ENCODE assay signal across 10 cellular contexts in the genomic region with DNA sequence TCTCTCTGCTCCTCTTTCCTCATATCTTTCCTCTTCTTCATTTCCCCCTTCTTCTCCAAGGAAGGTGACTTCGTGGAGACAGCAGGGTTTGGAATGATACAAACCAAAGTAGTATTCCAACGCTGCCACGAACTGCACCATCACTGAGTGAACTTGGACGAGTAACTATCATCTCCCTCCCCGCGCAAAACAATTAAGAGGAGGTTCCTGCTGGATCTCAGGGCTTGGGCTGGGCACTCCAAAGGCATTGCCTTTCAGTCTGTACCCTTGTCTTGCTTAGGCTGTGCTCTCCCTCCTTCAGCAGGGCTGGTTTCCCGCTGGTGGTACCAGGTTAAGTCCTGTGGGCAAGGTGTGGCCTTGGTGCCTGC. TPM values are rescaled to one million over a fixed set of nuclear protein-coding genes. Genes with fewer than 3 reads are reported as not detected.
A peak's percentile ranks its signal among the peaks of the same experiment; 100 is the strongest.
DNase-seq lines count a peak whose midpoint lies in the region; ATAC-seq and TF ChIP-seq lines count a peak whose summit lies in the region.
"Had no signal": no experiment of that assay in that cellular context is flagged by ENCODE, and none has a peak within 500 bp of the region (broad histone marks: within the 10 kb centered on the region; RNA-seq: fewer than 3 reads in every experiment).

No MANE protein-coding gene starts in this region.

- no peak for TF ChIP-seq POLR2A in gastroesophageal sphincter (IDR thresholded peaks at IDR 0.05)

- ATAC-seq in gastroesophageal sphincter (no peak), GM18517 (IDR thresholded peaks at IDR 0.05; ENCODE audit: unreplicated experiment) (no peak)

- no peaks in the 10 kb centered on the region for H3K36me3 ChIP-seq in gastroesophageal sphincter

- peaks cover 7% of the 10 kb centered on the region for H3K27me3 ChIP-seq in gastroesophageal sphincter

- peak overlapping the region in 1 of 4 donors; percentile 9 for H3K27ac ChIP-seq in gastroesophageal sphincter
- H3K27ac ChIP-seq: VCaP had no signal

- 9 to 22% methylated on average over 6 to 7 of the region's 7 CpGs for WGBS in gastroesophageal sphincter (ENCODE audit: low coverage in 1 of 2), 2 donors

- no peak for TF ChIP-seq EP300 in gastroesophageal sphincter (IDR thresholded peaks at IDR 0.05)

- DNase-seq in skeletal muscle cell (ENCODE audit: low read depth), result no peak
- DNase-seq in dermis blood vessel endothelial cell, result no peak
- DNase-seq in GDM1 (lab: John Stamatoyannopoulos, UW), result no peak
- DNase-seq in activated CD4-positive, alpha-beta T cell treated with anti-CD3 and anti-CD28 coated beads for 1 hour, result no peak

- H3K9me3 ChIP-seq in gastroesophageal sphincter, result no peaks in the 10 kb centered on the region

- peaks cover 4 to 50% (median 20%) of the 10 kb centered on the region in 3 donors for H3K4me1 ChIP-seq in gastroesophageal sphincter

- H3K4me3 ChIP-seq in GM12875 (ENCODE audit: low read depth, low read length), result peak overlapping the region; percentile 70
- H3K4me3 ChIP-seq in WI38 (ENCODE audit: low read depth, low read length), result peak overlapping the region; percentile 68
- H3K4me3 ChIP-seq in gastroesophageal sphincter, result peak overlapping the region; percentile 22 to 62
- peak overlapping the region; percentile 68 for H3K4me3 ChIP-seq in skeletal muscle cell (ENCODE audit: low read depth, low read length)

- no peak for TF ChIP-seq CTCF in GM12875 (IDR thresholded peaks at IDR 0.05; ENCODE audit: borderline replicate concordance, insufficient read depth, low read depth, low read length)
- no peak for TF ChIP-seq CTCF in WI38 (IDR thresholded peaks at IDR 0.05; ENCODE audit: low read depth, low read length)
- TF ChIP-seq CTCF in gastroesophageal sphincter (IDR thresholded peaks at IDR 0.05), result no peak

RNA-seq across cellular contexts. Expression of gene PITX3, which starts 0.8 kb away (rescaled TPM):
- total RNA-seq in gastroesophageal sphincter (under 1 TPM in 1 of 4 donors, not detected in 3; 0.30 TPM), dermis blood vessel endothelial cell (not detected in 2 replicates)
- total RNA-seq: temporal lobe had no signal

RNA-seq across cellular contexts. Expression of gene GBF1, which starts 3.2 kb away (rescaled TPM):
- 10 to 100 TPM; 32.0 to 54.7 (median 39.4) TPM for total RNA-seq in gastroesophageal sphincter
- total RNA-seq in dermis blood vessel endothelial cell, result 17.5 and 40.3 TPM in 2 replicates

RNA-seq across cellular contexts. Expression of gene ELOVL3, which starts 16.0 kb away (rescaled TPM):
- total RNA-seq in gastroesophageal sphincter, result under 1 TPM in 1 of 4 donors, not detected in 3; 0.81 TPM
- not detected in 2 replicates for total RNA-seq in dermis blood vessel endothelial cell
- total RNA-seq: temporal lobe had no signal
